Comparison of ENCODE assay signal across 8 cellular contexts in the genomic region with DNA sequence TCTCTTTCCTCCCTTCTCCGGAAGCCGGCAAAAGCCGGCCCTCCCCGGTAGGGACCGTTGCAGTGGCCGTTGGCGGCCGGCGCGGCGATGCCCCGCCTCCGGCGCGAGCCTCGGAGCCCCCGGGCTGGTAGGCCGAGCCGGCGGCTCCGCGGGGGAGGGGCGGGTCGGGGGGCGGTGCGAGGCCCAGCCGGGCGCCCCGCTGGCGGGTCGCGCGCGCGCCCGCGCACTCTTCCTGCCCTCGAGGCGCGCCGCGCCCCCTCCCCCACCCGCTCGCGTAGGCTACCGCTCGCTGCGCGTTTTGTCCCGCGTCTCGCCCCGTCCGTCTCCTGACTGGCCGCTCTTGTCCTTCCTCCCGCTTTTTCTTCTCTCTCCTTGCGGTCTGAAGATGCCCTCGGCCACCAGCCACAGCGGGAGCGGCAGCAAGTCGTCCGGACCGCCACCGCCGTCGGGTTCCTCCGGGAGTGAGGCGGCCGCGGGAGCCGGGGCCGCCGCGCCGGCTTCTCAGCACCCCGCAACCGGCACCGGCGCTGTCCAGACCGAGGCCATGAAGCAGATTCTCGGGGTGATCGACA. TPM values are rescaled to one million over a fixed set of nuclear protein-coding genes. Genes with fewer than 3 reads are reported as not detected.
DNase-seq lines count a peak whose midpoint lies in the region; ATAC-seq and TF ChIP-seq lines count a peak whose summit lies in the region.

No MANE protein-coding gene starts in this region.

- H3K27me3 Mint-ChIP-seq in activated CD4-positive, alpha-beta T cell treated with anti-CD3 and anti-CD28 coated beads, Interleukin-2, amount 10 ng/mL, durations not matched to agents 24 days and 14 days, result peaks cover 5% of the 10 kb centered on the region

- H3K4me3 ChIP-seq in coronary artery, result peak overlapping the region; percentile 99

- peaks cover 26% of the 10 kb centered on the region for H3K36me3 Mint-ChIP-seq in activated CD4-positive, alpha-beta T cell treated with anti-CD3 and anti-CD28 coated beads, Interleukin-2, amount 10 ng/mL, durations not matched to agents 24 days and 14 days (ENCODE audit: low read depth)

- intact Hi-C loops in activated CD4-positive, alpha-beta T cell treated with anti-CD3 and anti-CD28 coated beads, Interleukin-2, amount 10 ng/mL, durations not matched to agents 24 days and 14 days (cut with micrococcal nuclease), result loop anchor here (1.0 to 5.0 kb wide), 5 partner anchors 17 to 865 kb away; partner anchors contain the start of genes APIP, CAT, HIPK3 and PDHX

- peak overlapping the region; percentile 97 for H3K27ac ChIP-seq in coronary artery

- H3K4me1 Mint-ChIP-seq in activated CD4-positive, alpha-beta T cell treated with anti-CD3 and anti-CD28 coated beads, Interleukin-2, amount 10 ng/mL, durations not matched to agents 24 days and 14 days, result peaks cover 18% of the 10 kb centered on the region

- ATAC-seq in GM19023 (IDR thresholded peaks at IDR 0.05; ENCODE audit: unreplicated experiment), result peak; percentile 74
- peak; percentile 48 for ATAC-seq in HG03196 (IDR thresholded peaks at IDR 0.05; ENCODE audit: unreplicated experiment)
- peak; percentile 82 for ATAC-seq in left lobe of liver

- DNase-seq in AG09319 (ENCODE audit: extremely low read depth, low read depth), result peak; percentile 63
- peak; percentile 76 for DNase-seq in NCI-H460 (ENCODE audit: extremely low read depth, low read depth)
- DNase-seq in activated CD4-positive, alpha-beta T cell treated with anti-CD3 and anti-CD28 coated beads, Interleukin-2, amount 10 ng/mL, durations not matched to agents 24 days and 14 days, result peak; percentile 96
- DNase-seq in coronary artery (ENCODE audit: low spot score), result peak; percentile 91
- DNase-seq in left lobe of liver (ENCODE audit: low spot score), result peak; percentile 95
- peak; percentile 94 to 96 for DNase-seq in stimulated activated CD4-positive, alpha-beta T cell treated with anti-CD3 and anti-CD28 coated beads, Interleukin-2, amount 100 ng/mL, for 24 hours

- peak overlapping the region; percentile 99 for H3K27ac Mint-ChIP-seq in activated CD4-positive, alpha-beta T cell treated with anti-CD3 and anti-CD28 coated beads, Interleukin-2, amount 10 ng/mL, durations not matched to agents 24 days and 14 days

- no peaks in the 10 kb centered on the region for H3K9me3 Mint-ChIP-seq in activated CD4-positive, alpha-beta T cell treated with anti-CD3 and anti-CD28 coated beads, Interleukin-2, amount 10 ng/mL, durations not matched to agents 24 days and 14 days

- TF ChIP-seq CTCF in AG09319 (IDR thresholded peaks at IDR 0.05; ENCODE audit: low read depth, low read length) (no peak), coronary artery (IDR thresholded peaks at IDR 0.05) (no peak)

- peak overlapping the region; percentile 100 for H3K4me3 Mint-ChIP-seq in activated CD4-positive, alpha-beta T cell treated with anti-CD3 and anti-CD28 coated beads, Interleukin-2, amount 10 ng/mL, durations not matched to agents 24 days and 14 days

RNA-seq across cellular contexts. Expression of gene CAPRIN1, which starts 0.6 kb away (rescaled TPM):
- 137 and 139 TPM in 2 replicates for total RNA-seq in NCI-H460 (2014; rRNA removed; shearing (Covaris generic))
- 116 and 127 TPM in 2 replicates for polyA plus RNA-seq in NCI-H460 (2014; cell fraction: nucleus; rRNA removed)
- 318 and 321 TPM in 2 replicates for total RNA-seq in activated CD4-positive, alpha-beta T cell treated with anti-CD3 and anti-CD28 coated beads, Interleukin-2, amount 10 ng/mL, durations not matched to agents 24 days and 14 days
- total RNA-seq in left lobe of liver, result 68.6 TPM

RNA-seq across cellular contexts. Expression of gene NAT10, which starts 53.3 kb away (rescaled TPM):
- total RNA-seq in NCI-H460 (2014; rRNA removed; shearing (Covaris generic)), result 33.0 and 35.8 TPM in 2 replicates
- 33.8 and 36.1 TPM in 2 replicates for polyA plus RNA-seq in NCI-H460 (2014; cell fraction: nucleus; rRNA removed)
- total RNA-seq in activated CD4-positive, alpha-beta T cell treated with anti-CD3 and anti-CD28 coated beads, Interleukin-2, amount 10 ng/mL, durations not matched to agents 24 days and 14 days, result 162 and 169 TPM in 2 replicates
- total RNA-seq in left lobe of liver, result 12.9 TPM

Comparison
In these comparisons a context has a peak if more than half of its experiments do, and no peak if none do; other contexts are left out.
1. Peak in every context shown above with its lines: DNase-seq, ATAC-seq, H3K4me3 ChIP-seq and H3K27ac ChIP-seq.